ENCODE assay signal across 19 cellular contexts in genomic region chr22:16933274-16933923, GRCh38.
DNase-seq lines count a peak whose midpoint lies in the region; ATAC-seq and TF ChIP-seq lines count a peak whose summit lies in the region.
"Had no signal": no experiment of that assay in that cellular context is flagged by ENCODE, and none has a peak within 500 bp of the region (broad histone marks: within the 10 kb centered on the region; RNA-seq: fewer than 3 reads in every experiment).

No MANE protein-coding gene starts in this region.

- BruUV-seq in mammary epithelial cell (replicated peaks; lab: Mats Ljungman, UMichigan): no TSS peak
- no TSS peak for BruUV-seq in MCF 10A (replicated peaks; lab: Mats Ljungman, UMichigan)

- H3K36me3 Mint-ChIP-seq in MCF 10A (ENCODE audit: insufficient read depth, unreplicated experiment): no peaks in the 10 kb centered on the region
- no peaks in the 10 kb centered on the region for H3K36me3 Mint-ChIP-seq in stimulated activated memory B cell treated with anti-CD40 and anti-IgM and Interleukin-4, amounts not matched to agents 10 μg/mL and 1 μg/mL and 100 μg/mL, for 72 hours
- H3K36me3 Mint-ChIP-seq: CD8-positive, alpha-beta T cell had no signal

- H3K9me3 ChIP-seq in mammary epithelial cell (replicated peaks; ENCODE audit: insufficient read depth, low read length): no peaks in the 10 kb centered on the region
- no peaks in the 10 kb centered on the region for H3K9me3 ChIP-seq in OCI-LY3 (ENCODE audit: insufficient read depth, low read length)
- H3K9me3 ChIP-seq: A549, Caco-2 had no signal

- H3K4me1 ChIP-seq in mammary epithelial cell (ENCODE audit: insufficient read depth, low read length): no peaks in the 10 kb centered on the region
- H3K4me1 ChIP-seq in OCI-LY3 (ENCODE audit: low read length): peaks cover 15% of the 10 kb centered on the region
- H3K4me1 ChIP-seq: A549, Caco-2 had no signal

- no peak overlapping the region for H3K27ac Mint-ChIP-seq in MCF 10A (ENCODE audit: low read depth, unreplicated experiment)
- H3K27ac Mint-ChIP-seq in stimulated activated memory B cell treated with anti-CD40 and anti-IgM and Interleukin-4, amounts not matched to agents 10 μg/mL and 1 μg/mL and 100 μg/mL, for 72 hours: no peak overlapping the region
- H3K27ac Mint-ChIP-seq: CD8-positive, alpha-beta T cell had no signal

- H3K27me3 Mint-ChIP-seq in MCF 10A (ENCODE audit: insufficient read depth, unreplicated experiment): peaks cover 55% of the 10 kb centered on the region
- peaks cover 48% of the 10 kb centered on the region for H3K27me3 Mint-ChIP-seq in stimulated activated memory B cell treated with anti-CD40 and anti-IgM and Interleukin-4, amounts not matched to agents 10 μg/mL and 1 μg/mL and 100 μg/mL, for 72 hours

- no peak for TF ChIP-seq CTCF in mammary epithelial cell (conservative IDR thresholded peaks at IDR 0.05 in 1 of 2, IDR thresholded peaks at IDR 0.05 in 1 of 2; ENCODE audit: extremely low read depth in 1 of 2, insufficient read depth in 1 of 2, low read depth in 1 of 2, low read length in 2 of 2)
- TF ChIP-seq CTCF in MCF 10A (IDR thresholded peaks at IDR 0.05; ENCODE audit: unreplicated experiment): no peak
- TF ChIP-seq CTCF in OCI-LY3 (IDR thresholded peaks at IDR 0.05; ENCODE audit: low read depth, low read length): no peak

- peak; percentile 43 for DNase-seq in mammary epithelial cell
- DNase-seq in MCF 10A (ENCODE audit: unreplicated experiment): no peak
- DNase-seq in NCI-H1694 (lab: John Stamatoyannopoulos, UW): peak; percentile 42
- no peak for DNase-seq in T-helper 1 cell
- DNase-seq in D341Med (ENCODE audit: low spot score): no peak
- DNase-seq in NCI-H1436 treated with DMSO at 0.1 percent for 48 hours (lab: John Stamatoyannopoulos, UW): no peak
- DNase-seq: AML-193; CD8-positive, alpha-beta T cell; MV-4-11; NCI-H1105; NCI-H2081 treated with DMSO at 0.1 percent for 48 hours; NCI-H446; NCI-H748 treated with DMSO at 0.1 percent for 48 hours had no signal

- H3K4me1 Mint-ChIP-seq in MCF 10A (ENCODE audit: insufficient read depth, unreplicated experiment): no peaks in the 10 kb centered on the region
- no peaks in the 10 kb centered on the region for H3K4me1 Mint-ChIP-seq in stimulated activated memory B cell treated with anti-CD40 and anti-IgM and Interleukin-4, amounts not matched to agents 10 μg/mL and 1 μg/mL and 100 μg/mL, for 72 hours

- POLR2A ChIA-PET in MCF 10A (lab: Yijun Ruan, JAX): no interaction called here

- 35% methylated on average over 3 of the region's 3 CpGs for WGBS in mammary epithelial cell (ENCODE audit: low coverage, missing lambda C conversion rate)

- CTCF ChIA-PET in mammary epithelial cell (lab: Charles Lee; ENCODE audit: low non-redundant PET) (no interaction called here), MCF 10A (lab: Yijun Ruan, JAX) (interaction anchor here (1.8 kb wide), 1 partner anchor 124 kb away, joined by 13 read pairs; no protein-coding TSS in a partner anchor)

- no peaks in the 10 kb centered on the region for H3K27me3 ChIP-seq in mammary epithelial cell (ENCODE audit: insufficient read depth, low read length)
- H3K27me3 ChIP-seq in OCI-LY3 (ENCODE audit: low read depth, low read length): peaks cover 21% of the 10 kb centered on the region

- H3K9ac ChIP-seq in mammary epithelial cell (ENCODE audit: insufficient read depth, low read length) (no peak overlapping the region), OCI-LY3 (ENCODE audit: low read length) (no peak overlapping the region)

- H3K4me3 Mint-ChIP-seq in MCF 10A (ENCODE audit: unreplicated experiment): no peak overlapping the region
- H3K4me3 Mint-ChIP-seq in stimulated activated memory B cell treated with anti-CD40 and anti-IgM and Interleukin-4, amounts not matched to agents 10 μg/mL and 1 μg/mL and 100 μg/mL, for 72 hours: no peak overlapping the region
- H3K4me3 Mint-ChIP-seq: CD8-positive, alpha-beta T cell had no signal

- H3K4me3 ChIP-seq in mammary epithelial cell (replicated peaks in 1 of 3; ENCODE audit: insufficient read depth in 1 of 3, low read depth in 2 of 3, low read length in 3 of 3) (no peak overlapping the region), OCI-LY3 (ENCODE audit: low read length) (no peak overlapping the region)
- H3K4me3 ChIP-seq: A549 had no signal

- no peak overlapping the region for H2AFZ ChIP-seq in mammary epithelial cell (ENCODE audit: low read depth, low read length)
- no peak overlapping the region for H2AFZ ChIP-seq in OCI-LY3 (ENCODE audit: low read depth, low read length)

- H3K27ac ChIP-seq in mammary epithelial cell (ENCODE audit: insufficient read depth, low read depth, low read length): no peak overlapping the region
- no peak overlapping the region for H3K27ac ChIP-seq in OCI-LY3 (ENCODE audit: low read length)
- H3K27ac ChIP-seq: A549, C4-2B, RWPE1 had no signal

- intact Hi-C loops in mammary epithelial cell (cut with micrococcal nuclease) (loop anchor here (2.0 kb wide), 1 partner anchor 589 kb away; no protein-coding TSS in a partner anchor), MCF 10A (cut with micrococcal nuclease) (no loop called here)

- dilution Hi-C loops in mammary epithelial cell (cut with HindIII; ENCODE audit: low sequenced_read_pairs): loop anchor here (25.0 kb wide), 1 partner anchor 554 kb away; no protein-coding TSS in a partner anchor

- H4K20me1 ChIP-seq in mammary epithelial cell (ENCODE audit: insufficient read depth, low read length) (no peaks in the 10 kb centered on the region), OCI-LY3 (ENCODE audit: insufficient read depth, low read length) (no peaks in the 10 kb centered on the region)

- H3K9me3 Mint-ChIP-seq in MCF 10A (ENCODE audit: unreplicated experiment): no peaks in the 10 kb centered on the region
- no peaks in the 10 kb centered on the region for H3K9me3 Mint-ChIP-seq in stimulated activated memory B cell treated with anti-CD40 and anti-IgM and Interleukin-4, amounts not matched to agents 10 μg/mL and 1 μg/mL and 100 μg/mL, for 72 hours
- H3K9me3 Mint-ChIP-seq: CD8-positive, alpha-beta T cell had no signal

- H3K36me3 ChIP-seq in mammary epithelial cell (ENCODE audit: insufficient read depth, low read length) (no peaks in the 10 kb centered on the region), OCI-LY3 (replicated peaks; ENCODE audit: low read depth, low read length) (no peaks in the 10 kb centered on the region)

- no peaks in the 10 kb centered on the region for H3K79me2 ChIP-seq in mammary epithelial cell (ENCODE audit: insufficient read depth, low read length)
- H3K79me2 ChIP-seq in OCI-LY3 (ENCODE audit: low read length): no peaks in the 10 kb centered on the region

- no peak overlapping the region for H3K4me2 ChIP-seq in mammary epithelial cell (ENCODE audit: insufficient read depth, low read depth, low read length)
- peak overlapping the region; percentile 25 for H3K4me2 ChIP-seq in OCI-LY3 (ENCODE audit: low read length)
- H3K4me2 ChIP-seq: A549 had no signal

- in situ Hi-C loops in mammary epithelial cell (cut with MboI; ENCODE audit: low sequenced_read_pairs in 2 of 2): loop anchor here in 1 of 2 donors (25.0 kb wide), 1 partner anchor 554 kb away; no protein-coding TSS in a partner anchor

- peak; percentile 53 for ATAC-seq in stimulated activated memory B cell treated with anti-CD40 and anti-IgM and Interleukin-4, amounts not matched to agents 10 μg/mL and 1 μg/mL and 100 μg/mL, for 72 hours
- ATAC-seq: CD8-positive, alpha-beta T cell had no signal

Comparison
In these comparisons a context has a peak if more than half of its experiments do, and no peak if none do; other contexts are left out.
1. DNase-seq: peak in mammary epithelial cell (single experiment) and NCI-H1694 (single experiment); none in MCF 10A (single experiment), T-helper 1 cell (0 of 5), D341Med (single experiment) and NCI-H1436 treated with DMSO at 0.1 percent for 48 hours (single experiment).